In genomic region chr15:65336369-65336766, GRCh38 we compare ENCODE assay signal across 1 cellular context.
TF ChIP-seq lines count a peak whose summit lies in the region.

No MANE protein-coding gene starts in this region.

TF ChIP-seq in K562, 482 proteins besides CTCF, POLR2A, EP300 and RAD21:
- TF ChIP-seq POLR2H (tag; IDR thresholded peaks at IDR 0.05; ENCODE audit: low read depth) = no peak
- TF ChIP-seq ZNF232 (CRISPR knock-in tag; IDR thresholded peaks at IDR 0.05) = no peak
- no peak for TF ChIP-seq KAT7 (CRISPR knock-in tag; IDR thresholded peaks at IDR 0.05; ENCODE audit: borderline replicate concordance)
- no peak for TF ChIP-seq CREB3 (tag; conservative IDR thresholded peaks at IDR 0.05; ENCODE audit: low read depth)
- TF ChIP-seq ZNF639 (CRISPR knock-in tag; conservative IDR thresholded peaks at IDR 0.05 in 1 of 2, IDR thresholded peaks at IDR 0.05 in 1 of 2) = no peak
- TF ChIP-seq ZFP91 (CRISPR knock-in tag; IDR thresholded peaks at IDR 0.05) = no peak
- no peak for TF ChIP-seq SP2 (IDR thresholded peaks at IDR 0.05; ENCODE audit: extremely low read depth, low read depth, low read length, poor library complexity, severe bottlenecking)
- TF ChIP-seq ZBTB26 (CRISPR knock-in tag; IDR thresholded peaks at IDR 0.05) = no peak
- TF ChIP-seq KLF1 (tag; IDR thresholded peaks at IDR 0.05) = no peak
- no peak for TF ChIP-seq SFPQ (IDR thresholded peaks at IDR 0.05; ENCODE audit: low read depth, low read length)
